In the genomic region with DNA sequence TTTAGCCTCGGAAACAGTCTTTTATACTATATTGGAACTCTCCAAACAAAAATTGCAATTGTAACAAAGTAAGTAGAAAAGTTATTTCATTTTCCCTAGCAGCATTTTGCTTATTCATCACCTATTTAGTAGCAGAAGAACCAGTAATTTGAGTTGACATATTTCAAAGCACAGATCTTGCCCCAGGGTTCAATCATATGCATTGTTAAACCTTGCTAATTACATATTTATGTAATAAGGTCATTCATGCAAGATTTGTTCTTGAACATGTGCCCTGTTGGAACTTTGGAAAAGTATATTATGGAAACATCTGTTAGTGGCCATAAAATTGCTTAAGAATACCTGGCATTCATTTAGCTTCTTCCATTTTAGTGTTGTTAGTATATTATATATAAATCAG, we compare ENCODE assay signal across 16 cellular contexts.
"Had no signal": no experiment of that assay in that cellular context is flagged by ENCODE, and none has a peak within 500 bp of the region (broad histone marks: within the 10 kb centered on the region; RNA-seq: fewer than 3 reads in every experiment).

No MANE protein-coding gene starts in this region.

- H3K27ac ChIP-seq: ascending aorta, esophagus muscularis mucosa, thyroid gland had no signal

- H3K4me1 ChIP-seq: ascending aorta, esophagus muscularis mucosa, thyroid gland had no signal

- H3K9me3 ChIP-seq: ascending aorta, esophagus muscularis mucosa, thyroid gland had no signal

- DNase-seq: activated CD4-positive, alpha-beta T cell treated with anti-CD3 and anti-CD28 coated beads, Interleukin-2, amount 50 U/mL, for 4 hours; activated naive CD4-positive, alpha-beta T cell treated with anti-CD3 and anti-CD28 coated beads for 36 hours; activated naive CD8-positive, alpha-beta T cell treated with anti-CD3 and anti-CD28 coated beads, Interleukin-2, amount 50 U/mL, for 24 hours; activated T-cell treated with anti-CD3 and anti-CD28 coated beads for 4 hours; foreskin fibroblast; glutamatergic neuron; midbrain; stimulated activated CD4-positive, alpha-beta T cell treated with anti-CD3 and anti-CD28 coated beads, Interleukin-12 subunit alpha, Interleukin-12 subunit beta, amount 100 ng/mL, for 4 hours; stimulated activated CD4-positive, alpha-beta T cell treated with anti-CD3 and anti-CD28 coated beads, Interleukin-2, amount 100 ng/mL, for 24 hours; T-cell; T-helper 9 cell; thyroid gland had no signal

- H3K36me3 ChIP-seq: ascending aorta, esophagus muscularis mucosa, thyroid gland had no signal

- H3K27me3 ChIP-seq: ascending aorta, esophagus muscularis mucosa, thyroid gland had no signal

- H3K4me3 ChIP-seq: ascending aorta, esophagus muscularis mucosa, lung, thyroid gland had no signal

- FAIRE-seq: urothelium cell line had no signal
